Comparison of ENCODE assay signal across 24 cellular contexts in genomic region chr17:57691939-57692338, GRCh38. TPM values are rescaled to one million over a fixed set of nuclear protein-coding genes. Genes with fewer than 3 reads are reported as not detected.
DNase-seq lines count a peak whose midpoint lies in the region; ATAC-seq, FAIRE-seq and TF ChIP-seq lines count a peak whose summit lies in the region.
"Had no signal": no experiment of that assay in that cellular context is flagged by ENCODE, and none has a peak within 500 bp of the region (broad histone marks: within the 10 kb centered on the region; RNA-seq: fewer than 3 reads in every experiment).

No MANE protein-coding gene starts in this region.

- TF ChIP-seq EP300 in A549 (IDR thresholded peaks at IDR 0.05) (no peak), K562 (IDR thresholded peaks at IDR 0.05; ENCODE audit: low read length) (no peak), tibial nerve (IDR thresholded peaks at IDR 0.05) (no peak)

- no peaks in the 10 kb centered on the region for H4K20me1 ChIP-seq in K562 (replicated peaks; ENCODE audit: control insufficient read depth, insufficient read depth, low read length)
- H4K20me1 ChIP-seq: BLaER1 had no signal

- H3K4me2 ChIP-seq in A549, result no peak overlapping the region
- no peak overlapping the region for H3K4me2 ChIP-seq in K562 (ENCODE audit: insufficient read depth, low read length)
- H3K4me2 ChIP-seq: BLaER1 had no signal

- H3K4me1 Mint-ChIP-seq in activated T-helper 2 cell treated with anti-CD3 and anti-CD28 coated beads, Interferon-gamma antibody, Interleukin-2, Interleukin-4, amounts not matched to agents 10 μg/mL and 5 μg/mL and 100 μg/mL, durations not matched to agents 14 hours and 24 hours and 36 hours (ENCODE audit: low read depth), result peaks cover 13% of the 10 kb centered on the region
- no peaks in the 10 kb centered on the region for H3K4me1 Mint-ChIP-seq in activated naive CD8-positive, alpha-beta T cell treated with anti-CD3 and anti-CD28 coated beads for 36 hours
- H3K4me1 Mint-ChIP-seq: CD14-positive monocyte had no signal

- H3K79me2 ChIP-seq in K562 (ENCODE audit: control insufficient read depth, insufficient read depth, low read length), result no peaks in the 10 kb centered on the region

- TF ChIP-seq CTCF in A549 (IDR thresholded peaks at IDR 0.05), result no peak
- no peak for TF ChIP-seq CTCF in K562 (IDR thresholded peaks at IDR 0.05 in 2 of 3, conservative IDR thresholded peaks at IDR 0.05 in 1 of 3; ENCODE audit: insufficient read depth in 2 of 3, low read depth in 1 of 3, low read length in 3 of 3)
- TF ChIP-seq CTCF in tibial nerve (IDR thresholded peaks at IDR 0.05), result no peak

- peak; percentile 19 for FAIRE-seq in A204.1 (lab: Jason Lieb, UNC)
- peak; percentile 49 for FAIRE-seq in A549 (lab: Jason Lieb, UNC)
- FAIRE-seq in K562 (lab: Jason Lieb, UNC), result no peak
- FAIRE-seq in islet of Langerhans (lab: Jason Lieb, UNC), result peak; percentile 41
- FAIRE-seq: D721Med, GM12891 had no signal

- H3K9me3 ChIP-seq in A549 (peaks cover 4% of the 10 kb centered on the region; the same call in 1 of the 3 replicates), K562 (replicated peaks; ENCODE audit: control insufficient read depth, insufficient read depth, low read depth, low read length) (no peaks in the 10 kb centered on the region), tibial nerve (peaks cover 0 to 9% (median 0%) of the 10 kb centered on the region in 4 donors)
- H3K9me3 ChIP-seq: BE2C had no signal

- no peak overlapping the region for H2AFZ ChIP-seq in K562 (ENCODE audit: low read depth, low read length)

- no peak overlapping the region for H3K4me3 ChIP-seq in A549
- H3K4me3 ChIP-seq in K562, result no peak overlapping the region
- H3K4me3 ChIP-seq in tibial nerve, result no peak overlapping the region
- H3K4me3 ChIP-seq: BLaER1 had no signal

- no TSS peak for BruUV-seq in K562 (replicated peaks; lab: Mats Ljungman, UMichigan)

- no peaks in the 10 kb centered on the region for H3K4me1 ChIP-seq in A549
- H3K4me1 ChIP-seq in K562 (replicated peaks in 1 of 2; ENCODE audit: control insufficient read depth in 2 of 2, insufficient read depth in 2 of 2, low read length in 2 of 2), result no peaks in the 10 kb centered on the region
- H3K4me1 ChIP-seq in tibial nerve, result no peaks in the 10 kb centered on the region
- H3K4me1 ChIP-seq: Caco-2 had no signal

- intact Hi-C loops in K562 (cut with micrococcal nuclease), result no loop called here
- intact Hi-C loops in activated T-helper 2 cell treated with anti-CD3 and anti-CD28 coated beads, Interferon-gamma antibody, Interleukin-2, Interleukin-4, amounts not matched to agents 10 μg/mL and 5 μg/mL and 100 μg/mL, durations not matched to agents 14 hours and 24 hours and 36 hours (cut with micrococcal nuclease), result no loop called here

- ATAC-seq in A549 (no peak), K562 (no peak)

- WGBS in A549 (ENCODE audit: missing lambda C conversion rate), result 95% methylated on average over 1 of the region's 1 CpG
- WGBS in K562 (ENCODE audit: insufficient coverage, low coverage, missing lambda C conversion rate), result 0% methylated on average over 1 of the region's 1 CpG
- WGBS in tibial nerve, 2 donors, result 96 to 97% methylated on average over 1 of the region's 1 CpG

- H3K36me3 ChIP-seq in K562 (ENCODE audit: control insufficient read depth, insufficient read depth, low read length) (no peaks in the 10 kb centered on the region), tibial nerve (no peaks in the 10 kb centered on the region)
- H3K36me3 ChIP-seq: BE2C had no signal

- no peak for TF ChIP-seq RAD21 in A549 (conservative IDR thresholded peaks at IDR 0.05 in 1 of 2, IDR thresholded peaks at IDR 0.05 in 1 of 2)
- TF ChIP-seq RAD21 in K562 (CRISPR knock-in tag; conservative IDR thresholded peaks at IDR 0.05 in 1 of 2, IDR thresholded peaks at IDR 0.05 in 1 of 2), result no peak

- H3K9ac ChIP-seq in K562 (ENCODE audit: insufficient read depth in 1 of 2, low read depth in 2 of 2, low read length in 2 of 2), result no peak overlapping the region
- H3K9ac ChIP-seq: BLaER1 had no signal

- no peaks in the 10 kb centered on the region for H3K9me1 ChIP-seq in K562 (ENCODE audit: control insufficient read depth, insufficient read depth, low read length)

- DNase-seq in A549 (ENCODE audit: low read depth in 1 of 2, low spot score in 1 of 2) (no peak), K562 (ENCODE audit: extremely low read depth in 1 of 4, low spot score in 3 of 4) (no peak), tibial nerve (ENCODE audit: low spot score in 2 of 2) (no peak)
- DNase-seq in activated T-helper 2 cell treated with anti-CD3 and anti-CD28 coated beads, Interferon-gamma antibody, Interleukin-2, Interleukin-4, amounts not matched to agents 10 μg/mL and 5 μg/mL and 100 μg/mL, durations not matched to agents 14 hours and 24 hours and 36 hours (ENCODE audit: low spot score), result no peak
- no peak for DNase-seq in activated naive CD8-positive, alpha-beta T cell treated with anti-CD3 and anti-CD28 coated beads for 36 hours
- DNase-seq: 8988T; ACHN; BE2C; C1 segment of cervical spinal cord; Caco-2; Calu3; CD4-positive, alpha-beta memory T cell; CD8-positive, alpha-beta memory T cell; DMS79 treated with DMSO at 0.1 percent for 48 hours; GF-D8 had no signal

- H3K4me3 Mint-ChIP-seq in activated T-helper 2 cell treated with anti-CD3 and anti-CD28 coated beads, Interferon-gamma antibody, Interleukin-2, Interleukin-4, amounts not matched to agents 10 μg/mL and 5 μg/mL and 100 μg/mL, durations not matched to agents 14 hours and 24 hours and 36 hours (ENCODE audit: low read depth), result no peak overlapping the region
- no peak overlapping the region for H3K4me3 Mint-ChIP-seq in activated naive CD8-positive, alpha-beta T cell treated with anti-CD3 and anti-CD28 coated beads for 36 hours
- H3K4me3 Mint-ChIP-seq: CD14-positive monocyte; CD4-positive, CD25-positive, alpha-beta regulatory T cell had no signal

- no peak for TF ChIP-seq POLR2A in A549 (IDR thresholded peaks at IDR 0.05; ENCODE audit: low read length)
- TF ChIP-seq POLR2A in K562 (conservative IDR thresholded peaks at IDR 0.05), result no peak
- no peak for TF ChIP-seq POLR2A in tibial nerve (IDR thresholded peaks at IDR 0.05)

- peaks cover 8% of the 10 kb centered on the region for H3K27me3 Mint-ChIP-seq in activated T-helper 2 cell treated with anti-CD3 and anti-CD28 coated beads, Interferon-gamma antibody, Interleukin-2, Interleukin-4, amounts not matched to agents 10 μg/mL and 5 μg/mL and 100 μg/mL, durations not matched to agents 14 hours and 24 hours and 36 hours (ENCODE audit: low read depth)
- no peaks in the 10 kb centered on the region for H3K27me3 Mint-ChIP-seq in activated naive CD8-positive, alpha-beta T cell treated with anti-CD3 and anti-CD28 coated beads for 36 hours
- H3K27me3 Mint-ChIP-seq: CD4-positive, alpha-beta memory T cell; CD4-positive, CD25-positive, alpha-beta regulatory T cell; CD8-positive, alpha-beta memory T cell had no signal

- in situ Hi-C loops in K562 (cut with MboI), result no loop called here

- no peak overlapping the region for H3K27ac Mint-ChIP-seq in activated T-helper 2 cell treated with anti-CD3 and anti-CD28 coated beads, Interferon-gamma antibody, Interleukin-2, Interleukin-4, amounts not matched to agents 10 μg/mL and 5 μg/mL and 100 μg/mL, durations not matched to agents 14 hours and 24 hours and 36 hours
- H3K27ac Mint-ChIP-seq in activated naive CD8-positive, alpha-beta T cell treated with anti-CD3 and anti-CD28 coated beads for 36 hours, result no peak overlapping the region
- H3K27ac Mint-ChIP-seq: CD14-positive monocyte; CD4-positive, CD25-positive, alpha-beta regulatory T cell had no signal

- peaks cover 15% of the 10 kb centered on the region for H3K9me3 Mint-ChIP-seq in activated T-helper 2 cell treated with anti-CD3 and anti-CD28 coated beads, Interferon-gamma antibody, Interleukin-2, Interleukin-4, amounts not matched to agents 10 μg/mL and 5 μg/mL and 100 μg/mL, durations not matched to agents 14 hours and 24 hours and 36 hours
- peaks cover 1% of the 10 kb centered on the region for H3K9me3 Mint-ChIP-seq in activated naive CD8-positive, alpha-beta T cell treated with anti-CD3 and anti-CD28 coated beads for 36 hours

- peaks cover 0 to 10% of the 10 kb centered on the region in 2 experiments; a peak in 2 of 5 replicates for H3K27me3 ChIP-seq in K562 (ENCODE audit: control insufficient read depth in 2 of 2, insufficient read depth in 2 of 2, low read length in 2 of 2)
- no peaks in the 10 kb centered on the region for H3K27me3 ChIP-seq in tibial nerve
- H3K27me3 ChIP-seq: BE2C, BLaER1 had no signal

- peaks cover 4% of the 10 kb centered on the region for H3K36me3 Mint-ChIP-seq in activated T-helper 2 cell treated with anti-CD3 and anti-CD28 coated beads, Interferon-gamma antibody, Interleukin-2, Interleukin-4, amounts not matched to agents 10 μg/mL and 5 μg/mL and 100 μg/mL, durations not matched to agents 14 hours and 24 hours and 36 hours (ENCODE audit: low read depth)
- peaks cover 11% of the 10 kb centered on the region for H3K36me3 Mint-ChIP-seq in activated naive CD8-positive, alpha-beta T cell treated with anti-CD3 and anti-CD28 coated beads for 36 hours
- H3K36me3 Mint-ChIP-seq: CD14-positive monocyte had no signal

- H3K27ac ChIP-seq in A549 (no peak overlapping the region), K562 (ENCODE audit: extremely low read depth, low read depth, low read length) (no peak overlapping the region), tibial nerve (no peak overlapping the region)
- H3K27ac ChIP-seq: BLaER1 had no signal

- CTCF ChIA-PET in A549 (lab: Yijun Ruan, JAX), result interaction anchor here (0.8 to 1.5 kb wide), 3 partner anchors 17 to 91 kb away, joined by 3 to 13 read pairs (median 5); no protein-coding TSS in a partner anchor
- CTCF ChIA-PET in K562 (lab: Yijun Ruan, JAX; ENCODE audit: low intra/inter-chr PET ratio), result no interaction called here

- POLR2A ChIA-PET in A549 (lab: Yijun Ruan, JAX), result no interaction called here
- POLR2A ChIA-PET in K562 (lab: Yijun Ruan, JAX), result no interaction called here

RNA-seq across cellular contexts. Expression of gene CCDC182, which starts 53.2 kb away (rescaled TPM):
- polyA plus RNA-seq in A549 (2011; rRNA removed), result not detected in 2 replicates
- not detected in 2 replicates for polyA plus RNA-seq in A549 (2012; cell fraction: cytosol; rRNA removed)
- not detected in 2 replicates for polyA plus RNA-seq in A549 (2012; cell fraction: nucleus; rRNA removed)
- not detected in 3 replicates for polyA plus RNA-seq in A549 (2017; fragmentation: RNase III; extraction: RNeasy Plus Mini Kit Qiagen cat#74134 plus additional on column Dnase treatment)
- polyA minus RNA-seq in A549 (2011; rRNA and poly(A)+ RNA removed), result not detected in 2 replicates
- total RNA-seq in K562 (2011; cell fraction: chromatin; rRNA removed; ENCODE audit: low replicate concordance), result not detected in 2 replicates
- total RNA-seq in K562 (2011; cell fraction: nucleolus; rRNA removed), result not detected in 2 replicates
- not detected in 2 replicates for total RNA-seq in K562 (2011; cell fraction: nucleoplasm; rRNA removed)
- total RNA-seq in K562 (2014; rRNA removed), result not detected in 2 replicates
- total RNA-seq in K562 (2014; rRNA removed; fragmentation: Illumina TruSeq; extraction: Trizol), result not detected in 2 replicates
- total RNA-seq in K562 (2015; rRNA removed; fragmentation: Illumina TruSeq; extraction: Trizol), result not detected in 2 replicates
- total RNA-seq in K562 (2021), result not detected in 2 replicates
- polyA plus RNA-seq in K562 (2011; rRNA removed), result not detected in 2 replicates
- polyA plus RNA-seq in K562 (2011; cell fraction: cytosol; rRNA removed), result not detected in 2 replicates
- not detected in 2 replicates for polyA plus RNA-seq in K562 (2011; cell fraction: nucleus; rRNA removed)
- not detected in 2 replicates for polyA plus RNA-seq in K562 (2012)
- not detected in 2 replicates for polyA plus RNA-seq in K562 (2014; fragmentation: Illumina TruSeq; extraction: Trizol)
- not detected for polyA plus RNA-seq in K562 (2014; fragmentation: Nextera tagmentation; extraction: Ambion mirVana)
- polyA plus RNA-seq in K562 (2014; rRNA removed), result not detected in 2 replicates
- polyA minus RNA-seq in K562 (2011; rRNA and poly(A)+ RNA removed), result not detected in 2 replicates
- not detected in 2 replicates for polyA minus RNA-seq in K562 (2011; cell fraction: cytosol; rRNA and poly(A)+ RNA removed)
- polyA minus RNA-seq in K562 (2011; cell fraction: nucleus; rRNA and poly(A)+ RNA removed), result not detected in 2 replicates
- total RNA-seq in tibial nerve, result not detected
- not detected in 2 replicates for total RNA-seq in activated T-helper 2 cell treated with anti-CD3 and anti-CD28 coated beads, Interferon-gamma antibody, Interleukin-2, Interleukin-4, amounts not matched to agents 10 μg/mL and 5 μg/mL and 100 μg/mL, durations not matched to agents 14 hours and 24 hours and 36 hours
- not detected for total RNA-seq in activated naive CD8-positive, alpha-beta T cell treated with anti-CD3 and anti-CD28 coated beads for 36 hours
- total RNA-seq: A673; Caco-2; Calu3; CD4-positive, alpha-beta memory T cell; CD4-positive, CD25-positive, alpha-beta regulatory T cell; CD8-positive, alpha-beta memory T cell had no signal
- polyA plus RNA-seq: AG04450; CD14-positive monocyte; CD4-positive, alpha-beta memory T cell; CD4-positive, CD25-positive, alpha-beta regulatory T cell; CD8-positive, alpha-beta memory T cell had no signal
